24 cellular contexts compared by ENCODE assay signal in the genomic region with DNA sequence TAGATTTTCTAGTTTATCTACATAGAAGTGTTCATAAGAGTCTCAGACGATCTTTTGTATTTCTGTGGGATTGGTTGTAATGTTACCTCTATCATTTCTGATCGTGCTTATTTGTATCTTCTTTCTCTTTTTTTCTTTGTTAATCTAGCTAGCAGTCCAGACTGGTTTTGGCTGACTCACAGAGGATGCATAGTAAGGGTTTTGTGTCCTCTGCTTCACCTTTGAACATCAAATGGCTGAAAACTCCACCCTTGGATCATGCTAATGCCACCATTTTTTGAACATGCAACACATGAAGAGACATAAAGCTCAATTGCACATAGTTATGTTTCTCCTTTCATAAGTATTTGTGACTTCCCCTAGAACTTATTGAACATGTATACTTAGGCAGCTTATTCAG. TPM values are rescaled to one million over a fixed set of nuclear protein-coding genes. Genes with fewer than 3 reads are reported as not detected.
DNase-seq lines count a peak whose midpoint lies in the region; ATAC-seq, FAIRE-seq and TF ChIP-seq lines count a peak whose summit lies in the region.
"Had no signal": no experiment of that assay in that cellular context is flagged by ENCODE, and none has a peak within 500 bp of the region (broad histone marks: within the 10 kb centered on the region; RNA-seq: fewer than 3 reads in every experiment).

No MANE protein-coding gene starts in this region.

- H3K27me3 ChIP-seq in CD8-positive, alpha-beta memory T cell (ENCODE audit: insufficient read depth, low read length, poor library complexity, severe bottlenecking), result no peaks in the 10 kb centered on the region

- no peak for TF ChIP-seq POLR2A in GM12892 (IDR thresholded peaks at IDR 0.05; ENCODE audit: low read depth, low read length)

- H3K27ac ChIP-seq in CD8-positive, alpha-beta memory T cell (ENCODE audit: low read depth, low read length), result no peak overlapping the region
- H3K27ac ChIP-seq: GM23248 had no signal

- H3K4me3 ChIP-seq in epithelial cell of esophagus (ENCODE audit: low read length), result no peak overlapping the region
- H3K4me3 ChIP-seq in CD8-positive, alpha-beta memory T cell (ENCODE audit: low read length), result no peak overlapping the region
- H3K4me3 ChIP-seq: GM12878, GM23248 had no signal

- H3K9me3 ChIP-seq in CD8-positive, alpha-beta memory T cell (ENCODE audit: low read length), result no peaks in the 10 kb centered on the region
- H3K9me3 ChIP-seq: Caco-2 had no signal

- ATAC-seq in esophagus mucosa, result peak; percentile 94
- ATAC-seq in activated T-helper 17 cell treated with anti-CD3 and anti-CD28 coated beads, Interleukin-2, amount 50 U/mL, for 72 hours (replicated peaks), result no peak
- ATAC-seq: GM12878 had no signal

- H3K4me3 Mint-ChIP-seq in activated T-helper 17 cell treated with anti-CD3 and anti-CD28 coated beads, Interleukin-2, amount 50 U/mL, for 72 hours, result no peak overlapping the region
- no peak overlapping the region for H3K4me3 Mint-ChIP-seq in CD8-positive, alpha-beta memory T cell
- H3K4me3 Mint-ChIP-seq: CD4-positive, alpha-beta memory T cell had no signal

- POLR2A ChIA-PET in CD8-positive, alpha-beta memory T cell (lab: Charles Lee), result no interaction called here

- CTCF ChIA-PET in CD8-positive, alpha-beta memory T cell (lab: Charles Lee), result no interaction called here

- no peak for TF ChIP-seq CTCF in epithelial cell of esophagus (IDR thresholded peaks at IDR 0.05; ENCODE audit: insufficient read depth, low read depth, low read length, missing control alignments)

- DNase-seq in GM12892 (ENCODE audit: insufficient read length) (no peak), HT1080 (ENCODE audit: low read depth) (peak; percentile 18), epithelial cell of esophagus (ENCODE audit: low read depth) (peak; percentile 67), GM19238 (ENCODE audit: insufficient read length, low spot score) (no peak), GF-D8 (lab: John Stamatoyannopoulos, UW) (no peak)
- no peak for DNase-seq in CD8-positive, alpha-beta memory T cell
- DNase-seq: C1 segment of cervical spinal cord; Caco-2; CD4-positive, alpha-beta memory T cell; DMS153; DND-41; GM23248; H7; HCEC 1CT had no signal

- no peaks in the 10 kb centered on the region for H3K36me3 Mint-ChIP-seq in activated T-helper 17 cell treated with anti-CD3 and anti-CD28 coated beads, Interleukin-2, amount 50 U/mL, for 72 hours (ENCODE audit: low read depth)
- H3K36me3 Mint-ChIP-seq in CD8-positive, alpha-beta memory T cell, result no peaks in the 10 kb centered on the region
- H3K36me3 Mint-ChIP-seq: CD4-positive, alpha-beta memory T cell had no signal

- no peak overlapping the region for H3K27ac Mint-ChIP-seq in activated T-helper 17 cell treated with anti-CD3 and anti-CD28 coated beads, Interleukin-2, amount 50 U/mL, for 72 hours
- H3K27ac Mint-ChIP-seq in CD8-positive, alpha-beta memory T cell, result no peak overlapping the region
- H3K27ac Mint-ChIP-seq: CD4-positive, alpha-beta memory T cell had no signal

- no peaks in the 10 kb centered on the region for H3K36me3 ChIP-seq in CD8-positive, alpha-beta memory T cell (ENCODE audit: insufficient read depth, low read length)

- H3K4me1 ChIP-seq in CD8-positive, alpha-beta memory T cell (ENCODE audit: insufficient read depth, low read length), result no peaks in the 10 kb centered on the region
- H3K4me1 ChIP-seq: Caco-2 had no signal

- H3K9me3 Mint-ChIP-seq in activated T-helper 17 cell treated with anti-CD3 and anti-CD28 coated beads, Interleukin-2, amount 50 U/mL, for 72 hours, result peaks cover 7% of the 10 kb centered on the region
- peaks cover 0 to 13% (median 2%) of the 10 kb centered on the region in 5 donors for H3K9me3 Mint-ChIP-seq in CD8-positive, alpha-beta memory T cell

- FAIRE-seq in GM12892 (lab: Jason Lieb, UNC), result peak; percentile 5
- FAIRE-seq: G401.6, GM12878, GM18507, GM19239, H1 had no signal

- H3K27me3 Mint-ChIP-seq in activated T-helper 17 cell treated with anti-CD3 and anti-CD28 coated beads, Interleukin-2, amount 50 U/mL, for 72 hours, result no peaks in the 10 kb centered on the region
- H3K27me3 Mint-ChIP-seq in CD8-positive, alpha-beta memory T cell, result peaks cover 0 to 7% of the 10 kb centered on the region in 2 donors

- no peaks in the 10 kb centered on the region for H3K4me1 Mint-ChIP-seq in activated T-helper 17 cell treated with anti-CD3 and anti-CD28 coated beads, Interleukin-2, amount 50 U/mL, for 72 hours
- H3K4me1 Mint-ChIP-seq in CD8-positive, alpha-beta memory T cell, result no peaks in the 10 kb centered on the region
- H3K4me1 Mint-ChIP-seq: CD4-positive, alpha-beta memory T cell had no signal

RNA-seq across cellular contexts. Expression of gene TMPRSS11A, which starts 22.8 kb away (rescaled TPM):
- polyA plus RNA-seq in GM12892 (2012; ENCODE audit: missing spikeins), result not detected
- not detected in 2 replicates for total RNA-seq in HT1080 (2014; rRNA removed; shearing (Covaris generic))
- polyA plus RNA-seq in HT1080 (2015; cell fraction: cytosol; rRNA removed), result 0.03 TPM in 1 of 2 replicates, not detected in the other
- polyA plus RNA-seq in HT1080 (2015; cell fraction: nucleus; rRNA removed), result not detected in 2 replicates
- 62.3 TPM for total RNA-seq in esophagus mucosa
- not detected for total RNA-seq in activated T-helper 17 cell treated with anti-CD3 and anti-CD28 coated beads, Interleukin-2, amount 50 U/mL, for 72 hours
- not detected for total RNA-seq in CD8-positive, alpha-beta memory T cell
- polyA plus RNA-seq in CD8-positive, alpha-beta memory T cell, result not detected
- total RNA-seq: A172; A673; Caco-2; CD4-positive, alpha-beta memory T cell; GM12878; GM23248; H1 had no signal
- polyA plus RNA-seq: BJ; CD4-positive, alpha-beta memory T cell; GM23248; H1 had no signal

RNA-seq across cellular contexts. Expression of gene TMPRSS11D, which starts 56.7 kb away (rescaled TPM):
- polyA plus RNA-seq in GM12892 (2012; ENCODE audit: missing spikeins), result not detected
- not detected in 2 replicates for total RNA-seq in HT1080 (2014; rRNA removed; shearing (Covaris generic))
- 0.02 and 0.62 TPM in 2 replicates for polyA plus RNA-seq in HT1080 (2015; cell fraction: cytosol; rRNA removed)
- 0.10 and 0.30 TPM in 2 replicates for polyA plus RNA-seq in HT1080 (2015; cell fraction: nucleus; rRNA removed)
- total RNA-seq in esophagus mucosa, result 196 TPM
- not detected for total RNA-seq in activated T-helper 17 cell treated with anti-CD3 and anti-CD28 coated beads, Interleukin-2, amount 50 U/mL, for 72 hours
- total RNA-seq in CD8-positive, alpha-beta memory T cell, result not detected
- not detected for polyA plus RNA-seq in CD8-positive, alpha-beta memory T cell
- total RNA-seq: A172; A673; Caco-2; CD4-positive, alpha-beta memory T cell; GM12878; GM23248; H1; H7 had no signal
- polyA plus RNA-seq: BJ; CD4-positive, alpha-beta memory T cell; GM12878; GM23248; H1 had no signal

Comparison
In these comparisons a context has a peak if more than half of its experiments do, and no peak if none do; other contexts are left out.
1. DNase-seq: peak in HT1080 (single experiment) and epithelial cell of esophagus (single experiment); none in GM12892 (single experiment), CD8-positive, alpha-beta memory T cell (0 of 5), GM19238 (single experiment) and GF-D8 (single experiment).
2. RNA of gene TMPRSS11A, which starts 22.8 kb away (total RNA-seq): 62.3 TPM in esophagus mucosa (single experiment); not detected in HT1080, not detected in activated T-helper 17 cell treated with anti-CD3 and anti-CD28 coated beads, Interleukin-2, amount 50 U/mL, for 72 hours and not detected in CD8-positive, alpha-beta memory T cell; every median in the first group is over 10 times any median in the second.
3. RNA of gene TMPRSS11D, which starts 56.7 kb away (total RNA-seq): 196 TPM in esophagus mucosa (single experiment); not detected in activated T-helper 17 cell treated with anti-CD3 and anti-CD28 coated beads, Interleukin-2, amount 50 U/mL, for 72 hours, not detected in HT1080 and not detected in CD8-positive, alpha-beta memory T cell; every median in the first group is over 100 times any median in the second.